Comparison of ENCODE assay signal across 9 cellular contexts in the genomic region with DNA sequence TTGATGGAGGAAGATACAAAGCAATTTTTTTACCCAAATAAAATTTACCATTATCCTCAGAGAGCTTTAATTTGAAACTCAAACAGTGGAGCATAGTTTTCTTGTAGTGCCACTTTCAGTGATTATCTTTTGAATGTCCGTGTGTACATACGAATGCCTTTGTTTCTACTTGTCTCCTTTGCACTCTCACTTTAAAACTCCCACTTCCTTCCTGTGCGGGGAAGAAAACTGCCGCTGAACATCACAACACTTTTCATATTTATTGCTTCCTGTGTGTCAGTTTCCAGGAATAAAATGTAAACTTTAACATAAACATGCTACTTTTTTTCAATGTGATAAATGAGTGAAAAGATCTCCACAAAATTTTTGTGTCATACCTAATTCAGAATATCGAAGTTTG.
A peak's percentile ranks its signal among the peaks of the same experiment; 100 is the strongest.
DNase-seq lines count a peak whose midpoint lies in the region; ATAC-seq, FAIRE-seq and TF ChIP-seq lines count a peak whose summit lies in the region.
"Had no signal": no experiment of that assay in that cellular context is flagged by ENCODE, and none has a peak within 500 bp of the region (broad histone marks: within the 10 kb centered on the region; RNA-seq: fewer than 3 reads in every experiment).

No MANE protein-coding gene starts in this region.

- no peaks in the 10 kb centered on the region for H3K79me1 ChIP-seq in H9 (ENCODE audit: insufficient read depth, low read depth, low read length, poor library complexity, severe bottlenecking)

- no peaks in the 10 kb centered on the region for H3K27me3 ChIP-seq in A673 (replicated peaks; ENCODE audit: insufficient read depth, low read depth, low read length, poor library complexity)
- no peaks in the 10 kb centered on the region for H3K27me3 ChIP-seq in H9 (ENCODE audit: insufficient read depth, low read length)
- H3K27me3 ChIP-seq in endothelial cell of umbilical vein (ENCODE audit: control insufficient read depth in 2 of 2, insufficient read depth in 2 of 2, low read length in 2 of 2), result no peaks in the 10 kb centered on the region

- H3K4me2 ChIP-seq in H9 (ENCODE audit: insufficient read depth, insufficient read length, low read length) (no peak overlapping the region), endothelial cell of umbilical vein (ENCODE audit: insufficient read depth, low read length) (peak overlapping the region; percentile 87)

- WGBS in H9 (ENCODE audit: extremely low coverage, insufficient read length, low lambda C conversion rate), result no CpG with 5 or more reads among the region's 5 CpGs

- no peaks in the 10 kb centered on the region for H3K36me3 ChIP-seq in A673 (ENCODE audit: insufficient read depth, low read length, poor library complexity, severe bottlenecking)
- no peaks in the 10 kb centered on the region for H3K36me3 ChIP-seq in endothelial cell of umbilical vein (ENCODE audit: control insufficient read depth in 2 of 2, extremely low read depth in 1 of 2, insufficient read depth in 2 of 2, low read length in 2 of 2)

- H3K23me2 ChIP-seq in H9 (ENCODE audit: insufficient read length, low read depth, low read length, poor library complexity, severe bottlenecking), result no peaks in the 10 kb centered on the region

- ATAC-seq in HG03196 (IDR thresholded peaks at IDR 0.05; ENCODE audit: unreplicated experiment), result no peak
- ATAC-seq: left cardiac atrium had no signal

- H3K18ac ChIP-seq in H9 (ENCODE audit: insufficient read length, low read depth, low read length), result no peak overlapping the region

- H3K56ac ChIP-seq in H9 (ENCODE audit: insufficient read length, low read depth, low read length), result no peak overlapping the region

- H2BK120ac ChIP-seq in H9 (ENCODE audit: low read depth, low read length, poor library complexity, severe bottlenecking), result no peak overlapping the region

- H2AK5ac ChIP-seq in H9 (ENCODE audit: insufficient read length, low read length), result no peak overlapping the region

- TF ChIP-seq POLR2A in endothelial cell of umbilical vein (IDR thresholded peaks at IDR 0.05; ENCODE audit: low read depth, low read length), result no peak

- DNase-seq in A673 (ENCODE audit: low spot score) (peak; percentile 86), H9 (no peak), RWPE1 (ENCODE audit: low spot score) (peak; percentile 7), endothelial cell of umbilical vein (ENCODE audit: low read depth, low spot score) (peak; percentile 56), HPDE6-E6E7 (ENCODE audit: extremely low spot score) (no peak), NCI-H1092 (lab: John Stamatoyannopoulos, UW) (no peak)
- DNase-seq in stimulated activated naive CD4-positive, alpha-beta T cell treated with Interleukin-2 at 50 U/mL for 16 hours (lab: John Stamatoyannopoulos, UW), result no peak
- DNase-seq: left cardiac atrium had no signal

- H4K20me1 ChIP-seq in H9 (ENCODE audit: control insufficient read depth, insufficient read depth, insufficient read length) (no peaks in the 10 kb centered on the region), endothelial cell of umbilical vein (replicated peaks; ENCODE audit: control insufficient read depth, extremely low read depth, insufficient read depth, low read length) (no peaks in the 10 kb centered on the region)

- H3K27me3 Mint-ChIP-seq in H9 (ENCODE audit: low read depth), result no peaks in the 10 kb centered on the region; the same call in none of the 2 replicates

- H4K5ac ChIP-seq in H9 (ENCODE audit: insufficient read length, low read depth, low read length), result no peak overlapping the region

- no peak overlapping the region for H3K4ac ChIP-seq in H9 (ENCODE audit: low read depth, low read length)

- H4K8ac ChIP-seq in H9 (replicated peaks; ENCODE audit: insufficient read length, low read depth, low read length), result no peak overlapping the region

- peaks cover 42% of the 10 kb centered on the region for H3K4me1 ChIP-seq in A673 (ENCODE audit: insufficient read depth, low read length, poor library complexity, severe bottlenecking)
- no peaks in the 10 kb centered on the region for H3K4me1 ChIP-seq in H9 (ENCODE audit: insufficient read depth, low read length)
- H3K4me1 ChIP-seq in endothelial cell of umbilical vein (ENCODE audit: control insufficient read depth, extremely low read depth, insufficient read depth, low read length), result peaks cover 14% of the 10 kb centered on the region

- BruUV-seq in A673 (replicated peaks; lab: Mats Ljungman, UMichigan) (no TSS peak), endothelial cell of umbilical vein (replicated peaks; lab: Mats Ljungman, UMichigan) (no TSS peak)

- H2BK15ac ChIP-seq in H9 (ENCODE audit: low read depth, low read length), result no peak overlapping the region

- H3T11ph ChIP-seq in H9 (ENCODE audit: low read length), result peak overlapping the region; percentile 8

- FAIRE-seq in endothelial cell of umbilical vein (lab: Jason Lieb, UNC), result peak; percentile 55

- H3K23ac ChIP-seq in H9 (ENCODE audit: insufficient read length, low read depth, low read length), result no peak overlapping the region

- no peak overlapping the region for H2AFZ ChIP-seq in H9 (ENCODE audit: low read length)
- peak overlapping the region; percentile 86 for H2AFZ ChIP-seq in endothelial cell of umbilical vein (ENCODE audit: low read depth, low read length)

- H3K14ac ChIP-seq in H9 (ENCODE audit: insufficient read depth, low read length), result no peak overlapping the region

- H3K9ac ChIP-seq in H9 (ENCODE audit: extremely low read depth, insufficient read length, low read length) (no peak overlapping the region), endothelial cell of umbilical vein (replicated peaks; ENCODE audit: extremely low read depth, insufficient read depth, low read length) (no peak overlapping the region)

- CTCF ChIA-PET in A673 (lab: Charles Lee), result no interaction called here
- CTCF ChIA-PET in RWPE1 (lab: Yijun Ruan, JAX), result no interaction called here
- CTCF ChIA-PET in endothelial cell of umbilical vein (lab: Charles Lee), result no interaction called here

- H2BK5ac ChIP-seq in H9 (ENCODE audit: insufficient read length, low read length), result no peak overlapping the region

- TF ChIP-seq CTCF in A673 (conservative IDR thresholded peaks at IDR 0.05; ENCODE audit: low read depth, low read length) (no peak), H9 (conservative IDR thresholded peaks at IDR 0.05) (no peak), RWPE1 (conservative IDR thresholded peaks at IDR 0.05; ENCODE audit: low read depth) (no peak), endothelial cell of umbilical vein (IDR thresholded peaks at IDR 0.05; ENCODE audit: extremely low read depth in 1 of 2, insufficient read depth in 1 of 2, low read depth in 1 of 2, low read length in 2 of 2) (no peak)

- no peaks in the 10 kb centered on the region for H3K9me3 Mint-ChIP-seq in H9

- dilution Hi-C loops in endothelial cell of umbilical vein (cut with MboI; ENCODE audit: extremely low pct_ligation_motif_present, low sequenced_read_pairs), result no loop called here

- intact Hi-C loops in A673 (cut with micrococcal nuclease; ENCODE audit: unreplicated experiment) (no loop called here), endothelial cell of umbilical vein (cut with micrococcal nuclease) (no loop called here)

- no peak overlapping the region for H3K4me3 Mint-ChIP-seq in H9

- no peaks in the 10 kb centered on the region for H3K9me1 ChIP-seq in endothelial cell of umbilical vein (replicated peaks; ENCODE audit: control insufficient read depth, extremely low read depth, insufficient read depth, low read length)

- no peak overlapping the region for H2BK12ac ChIP-seq in H9 (ENCODE audit: insufficient read length, low read depth, low read length)

- no peak overlapping the region for H4K91ac ChIP-seq in H9 (ENCODE audit: insufficient read length, low read depth, low read length)

- H3K79me2 ChIP-seq in H9 (ENCODE audit: insufficient read depth, low read length), result no peaks in the 10 kb centered on the region
- no peaks in the 10 kb centered on the region for H3K79me2 ChIP-seq in endothelial cell of umbilical vein (ENCODE audit: control insufficient read depth, insufficient read depth, low read length)

- POLR2A ChIA-PET in A673 (lab: Charles Lee; ENCODE audit: low non-redundant PET) (interaction anchor here (0.5 to 0.6 kb wide), 2 partner anchors 45 to 353 kb away, joined by 9 to 10 read pairs; no protein-coding TSS in a partner anchor), RWPE1 (lab: Yijun Ruan, JAX; ENCODE audit: low non-redundant PET) (no interaction called here), endothelial cell of umbilical vein (lab: Charles Lee) (no interaction called here)

- H3K4me3 ChIP-seq in A673 (ENCODE audit: low read depth, low read length, poor library complexity, severe bottlenecking) (peak overlapping the region; percentile 9), endothelial cell of umbilical vein (replicated peaks in 1 of 3; ENCODE audit: insufficient read depth in 1 of 3, low read depth in 1 of 3, low read length in 3 of 3) (peak overlapping the region in 1 of 3 experiments; percentile 32)

- peaks cover 21 to 24% of the 10 kb centered on the region in 2 experiments for H3K4me1 Mint-ChIP-seq in H9

- H3K9me3 ChIP-seq in A673 (ENCODE audit: low read depth, low read length, poor library complexity, severe bottlenecking), result no peaks in the 10 kb centered on the region
- H3K9me3 ChIP-seq in H9 (ENCODE audit: control insufficient read depth, low read depth, low read length), result no peaks in the 10 kb centered on the region
- no peaks in the 10 kb centered on the region for H3K9me3 ChIP-seq in endothelial cell of umbilical vein (replicated peaks; ENCODE audit: control insufficient read depth, insufficient read depth, low read length)

- H3K27ac ChIP-seq in A673 (ENCODE audit: low read depth, low read length, poor library complexity, severe bottlenecking) (peak overlapping the region; percentile 71), H9 (ENCODE audit: insufficient read length, low read depth, low read length) (no peak overlapping the region), RWPE1 (no peak overlapping the region), endothelial cell of umbilical vein (ENCODE audit: insufficient read depth, low read depth, low read length) (peak overlapping the region; percentile 18)

- peak overlapping the region in 2 of 3 experiments; percentile 7 to 9; a peak in 4 of 7 replicates for H3K27ac Mint-ChIP-seq in H9

- H2BK20ac ChIP-seq in H9 (ENCODE audit: low read depth, low read length, poor library complexity, severe bottlenecking), result no peak overlapping the region

- H3K36me3 Mint-ChIP-seq in H9 (ENCODE audit: insufficient read depth in 1 of 3, low read depth in 3 of 3), result no peaks in the 10 kb centered on the region; a peak in 2 of 7 replicates

TF ChIP-seq in endothelial cell of umbilical vein, 7 proteins besides CTCF, POLR2A, EP300 and RAD21:
- TF ChIP-seq POLR2AphosphoS5 (IDR thresholded peaks at IDR 0.05; ENCODE audit: insufficient read depth, low read depth, low read length), result no peak

Comparison
In these comparisons a context has a peak if more than half of its experiments do, and no peak if none do; other contexts are left out.
1. DNase-seq: peak in A673 (single experiment), RWPE1 (single experiment) and endothelial cell of umbilical vein (single experiment); none in H9 (single experiment), HPDE6-E6E7 (single experiment), NCI-H1092 (single experiment) and stimulated activated naive CD4-positive, alpha-beta T cell treated with Interleukin-2 at 50 U/mL for 16 hours (single experiment).
2. H3K27ac ChIP-seq: peak in A673 (single experiment) and endothelial cell of umbilical vein (single experiment); none in H9 (single experiment) and RWPE1 (single experiment).